15 cellular contexts compared by ENCODE assay signal in genomic region chr9:13502503-13502902, GRCh38.
DNase-seq lines count a peak whose midpoint lies in the region; ATAC-seq and TF ChIP-seq lines count a peak whose summit lies in the region.
"Had no signal": no experiment of that assay in that cellular context is flagged by ENCODE, and none has a peak within 500 bp of the region (broad histone marks: within the 10 kb centered on the region; RNA-seq: fewer than 3 reads in every experiment).

No MANE protein-coding gene starts in this region.

- H3K9me3 ChIP-seq in left ventricle myocardium inferior (replicated peaks) (no peaks in the 10 kb centered on the region), WERI-Rb-1 (ENCODE audit: severe bottlenecking) (no peaks in the 10 kb centered on the region)

- DNase-seq in AG20443 (ENCODE audit: low spot score): peak; percentile 9
- DNase-seq in UCSD-AML1 (lab: John Stamatoyannopoulos, UW; ENCODE audit: unreplicated experiment): peak; percentile 5
- peak; percentile 47 for DNase-seq in left ventricle myocardium inferior
- DNase-seq in WERI-Rb-1: no peak
- DNase-seq in activated CD4-positive, alpha-beta T cell treated with anti-CD3 and anti-CD28 coated beads for 4 hours: no peak
- DNase-seq: ACHN; C1 segment of cervical spinal cord; Calu3; CD4-positive, alpha-beta T cell; DMS 273 treated with DMSO at 0.1 percent for 48 hours; H7 had no signal

- H3K27me3 ChIP-seq in left ventricle myocardium inferior (ENCODE audit: low read depth) (no peaks in the 10 kb centered on the region), WERI-Rb-1 (ENCODE audit: insufficient read depth, low read depth, severe bottlenecking) (no peaks in the 10 kb centered on the region)

- H3K27me3 Mint-ChIP-seq in stimulated activated memory B cell treated with anti-CD40 and anti-IgM and Interleukin-4, amounts not matched to agents 10 μg/mL and 1 μg/mL and 100 μg/mL, for 72 hours: no peaks in the 10 kb centered on the region
- H3K27me3 Mint-ChIP-seq: B cell; CD4-positive, alpha-beta T cell; IgD-negative memory B cell had no signal

- no peak for TF ChIP-seq CTCF in left ventricle myocardium inferior (IDR thresholded peaks at IDR 0.05; ENCODE audit: borderline replicate concordance)
- TF ChIP-seq CTCF in WERI-Rb-1 (IDR thresholded peaks at IDR 0.05; ENCODE audit: low read depth, low read length): no peak

- no peak overlapping the region for H3K4me3 Mint-ChIP-seq in stimulated activated memory B cell treated with anti-CD40 and anti-IgM and Interleukin-4, amounts not matched to agents 10 μg/mL and 1 μg/mL and 100 μg/mL, for 72 hours
- H3K4me3 Mint-ChIP-seq: B cell; CD4-positive, alpha-beta T cell; IgD-negative memory B cell had no signal

- H3K36me3 Mint-ChIP-seq in stimulated activated memory B cell treated with anti-CD40 and anti-IgM and Interleukin-4, amounts not matched to agents 10 μg/mL and 1 μg/mL and 100 μg/mL, for 72 hours: no peaks in the 10 kb centered on the region
- H3K36me3 Mint-ChIP-seq: IgD-negative memory B cell had no signal

- H3K4me3 ChIP-seq in left ventricle myocardium inferior: no peak overlapping the region
- H3K4me3 ChIP-seq in WERI-Rb-1 (ENCODE audit: low read depth, low read length): no peak overlapping the region

- H3K4me1 ChIP-seq in left ventricle myocardium inferior: no peaks in the 10 kb centered on the region

- H3K36me3 ChIP-seq in left ventricle myocardium inferior: no peaks in the 10 kb centered on the region
- H3K36me3 ChIP-seq in WERI-Rb-1: no peaks in the 10 kb centered on the region

- H3K27ac Mint-ChIP-seq in stimulated activated memory B cell treated with anti-CD40 and anti-IgM and Interleukin-4, amounts not matched to agents 10 μg/mL and 1 μg/mL and 100 μg/mL, for 72 hours: no peak overlapping the region
- H3K27ac Mint-ChIP-seq: B cell; CD4-positive, alpha-beta T cell; IgD-negative memory B cell had no signal

- H3K9me3 Mint-ChIP-seq in stimulated activated memory B cell treated with anti-CD40 and anti-IgM and Interleukin-4, amounts not matched to agents 10 μg/mL and 1 μg/mL and 100 μg/mL, for 72 hours: no peaks in the 10 kb centered on the region

- H3K27ac ChIP-seq in left ventricle myocardium inferior (replicated peaks) (no peak overlapping the region), WERI-Rb-1 (no peak overlapping the region)

- no peaks in the 10 kb centered on the region for H3K4me1 Mint-ChIP-seq in stimulated activated memory B cell treated with anti-CD40 and anti-IgM and Interleukin-4, amounts not matched to agents 10 μg/mL and 1 μg/mL and 100 μg/mL, for 72 hours
- H3K4me1 Mint-ChIP-seq: B cell, IgD-negative memory B cell had no signal

- intact Hi-C loops in left ventricle myocardium inferior (cut with micrococcal nuclease): no loop called here

- peak; percentile 31 for ATAC-seq in stimulated activated memory B cell treated with anti-CD40 and anti-IgM and Interleukin-4, amounts not matched to agents 10 μg/mL and 1 μg/mL and 100 μg/mL, for 72 hours
- no peak for ATAC-seq in HG03439 (IDR thresholded peaks at IDR 0.05; ENCODE audit: unreplicated experiment)

Comparison
In these comparisons a context has a peak if more than half of its experiments do, and no peak if none do; other contexts are left out.
1. DNase-seq: peak in AG20443 (single experiment), UCSD-AML1 (single experiment) and left ventricle myocardium inferior (single experiment); none in WERI-Rb-1 (single experiment) and activated CD4-positive, alpha-beta T cell treated with anti-CD3 and anti-CD28 coated beads for 4 hours (0 of 2).